Comparison of ENCODE assay signal across 30 cellular contexts in genomic region chr6:127710668-127711067, GRCh38.
DNase-seq lines count a peak whose midpoint lies in the region; ATAC-seq and TF ChIP-seq lines count a peak whose summit lies in the region.
"Had no signal": no experiment of that assay in that cellular context is flagged by ENCODE, and none has a peak within 500 bp of the region (broad histone marks: within the 10 kb centered on the region; RNA-seq: fewer than 3 reads in every experiment).

No MANE protein-coding gene starts in this region.

- H3K27me3 ChIP-seq in heart left ventricle = no peaks in the 10 kb centered on the region

- ATAC-seq in activated CD8-positive, alpha-beta memory T cell treated with anti-CD3 and anti-CD28 coated beads, Interleukin-2, amount 10 ng/mL, durations not matched to agents 7 days and 5 days = no peak
- peak; percentile 15 for ATAC-seq in Right ventricle myocardium superior (ENCODE audit: poor library complexity)
- ATAC-seq in heart left ventricle = no peak
- no peak for ATAC-seq in naive thymus-derived CD8-positive, alpha-beta T cell
- ATAC-seq: A549, GM12878, GM23338, K562, PC-3, Right ventricle myocardium inferior had no signal

- no peak for TF ChIP-seq CTCF in heart left ventricle (IDR thresholded peaks at IDR 0.05)

- POLR2A ChIA-PET in naive thymus-derived CD8-positive, alpha-beta T cell (lab: Charles Lee) = no interaction called here

- peaks cover 71% of the 10 kb centered on the region for H3K36me3 Mint-ChIP-seq in activated CD8-positive, alpha-beta memory T cell treated with anti-CD3 and anti-CD28 coated beads, Interleukin-2, amount 10 ng/mL, durations not matched to agents 7 days and 5 days
- peaks cover 37 to 86% (median 70%) of the 10 kb centered on the region in 3 donors for H3K36me3 Mint-ChIP-seq in naive thymus-derived CD8-positive, alpha-beta T cell

- H3K27me3 Mint-ChIP-seq in activated CD8-positive, alpha-beta memory T cell treated with anti-CD3 and anti-CD28 coated beads, Interleukin-2, amount 10 ng/mL, durations not matched to agents 7 days and 5 days = no peaks in the 10 kb centered on the region
- no peaks in the 10 kb centered on the region for H3K27me3 Mint-ChIP-seq in naive thymus-derived CD8-positive, alpha-beta T cell
- H3K27me3 Mint-ChIP-seq: CD8-positive, alpha-beta memory T cell had no signal

- no peaks in the 10 kb centered on the region for H3K36me3 ChIP-seq in heart left ventricle
- H3K36me3 ChIP-seq: SJSA1 had no signal

- H3K9me3 Mint-ChIP-seq in activated CD8-positive, alpha-beta memory T cell treated with anti-CD3 and anti-CD28 coated beads, Interleukin-2, amount 10 ng/mL, durations not matched to agents 7 days and 5 days (ENCODE audit: low read depth) = peaks cover 10% of the 10 kb centered on the region
- peaks cover 0 to 19% (median 4%) of the 10 kb centered on the region in 9 donors for H3K9me3 Mint-ChIP-seq in naive thymus-derived CD8-positive, alpha-beta T cell
- H3K9me3 Mint-ChIP-seq: CD8-positive, alpha-beta memory T cell; GM23338; H9 had no signal

- H3K9me3 ChIP-seq in heart left ventricle = no peaks in the 10 kb centered on the region
- H3K9me3 ChIP-seq: A549, SJSA1 had no signal

- no peak overlapping the region for H3K27ac ChIP-seq in heart left ventricle
- H3K27ac ChIP-seq: A549, SJSA1 had no signal

- 56 to 77% (median 73%) methylated on average over 3 of the region's 3 CpGs for WGBS in heart left ventricle, 4 donors

- no peaks in the 10 kb centered on the region for H3K4me1 ChIP-seq in heart left ventricle
- H3K4me1 ChIP-seq: A549, SJSA1 had no signal

- DNase-seq in activated CD8-positive, alpha-beta memory T cell treated with anti-CD3 and anti-CD28 coated beads, Interleukin-2, amount 10 ng/mL, durations not matched to agents 7 days and 5 days = no peak
- no peak for DNase-seq in activated CD8-positive, alpha-beta memory T cell treated with anti-CD3 and anti-CD28 coated beads for 24 hours
- no peak for DNase-seq in Right ventricle myocardium superior
- no peak for DNase-seq in heart left ventricle
- no peak for DNase-seq in naive thymus-derived CD8-positive, alpha-beta T cell
- no peak for DNase-seq in ACHN
- no peak for DNase-seq in amniotic stem cell (lab: John Stamatoyannopoulos, UW)
- DNase-seq: C1 segment of cervical spinal cord; CD8-positive, alpha-beta memory T cell; DMS 273 treated with DMSO at 0.1 percent for 48 hours; DMS79; EL; GDM1; H9; Kasumi-1; NCI-H1092 treated with DMSO at 0.1 percent for 48 hours; NCI-H1436 treated with DMSO at 0.1 percent for 48 hours; NCI-H1930; NCI-H2107; NCI-H446 treated with DMSO at 0.1 percent for 48 hours; NCI-H526; NCI-H82; NK-92 treated with Interleukin-12 subunit alpha and Interleukin-12 subunit beta, amount 100 ng/mL, for 24 hours; PC-3 had no signal

- H3K27ac Mint-ChIP-seq in activated CD8-positive, alpha-beta memory T cell treated with anti-CD3 and anti-CD28 coated beads, Interleukin-2, amount 10 ng/mL, durations not matched to agents 7 days and 5 days = peak overlapping the region; percentile 26
- H3K27ac Mint-ChIP-seq in naive thymus-derived CD8-positive, alpha-beta T cell = peak overlapping the region in 7 of 10 donors; percentile 37 to 80 (median 58)
- H3K27ac Mint-ChIP-seq: GM23338, H9 had no signal

- in situ Hi-C loops in ACHN (cut with HindIII; ENCODE audit: low pct_ligation_motif_present, low pct_unique_long_range_greater_than_20kb, low sequenced_read_pairs) = no loop called here

- H3K4me3 Mint-ChIP-seq in activated CD8-positive, alpha-beta memory T cell treated with anti-CD3 and anti-CD28 coated beads, Interleukin-2, amount 10 ng/mL, durations not matched to agents 7 days and 5 days = no peak overlapping the region
- no peak overlapping the region for H3K4me3 Mint-ChIP-seq in naive thymus-derived CD8-positive, alpha-beta T cell
- H3K4me3 Mint-ChIP-seq: CD8-positive, alpha-beta memory T cell; GM23338; H9 had no signal

- CTCF ChIA-PET in activated CD8-positive, alpha-beta memory T cell treated with anti-CD3 and anti-CD28 coated beads, Interleukin-2, amount 10 ng/mL, durations not matched to agents 7 days and 5 days (lab: Charles Lee) = no interaction called here

- no peak for TF ChIP-seq POLR2A in heart left ventricle (IDR thresholded peaks at IDR 0.05)

- intact Hi-C loops in Right ventricle myocardium superior (cut with DNase I) = no loop called here
- intact Hi-C loops in heart left ventricle (cut with DNase I) = no loop called here

- H3K4me3 ChIP-seq in heart left ventricle = no peak overlapping the region
- H3K4me3 ChIP-seq: A549, GM12878, GM23338, K562, SJSA1 had no signal

- H3K4me1 Mint-ChIP-seq in activated CD8-positive, alpha-beta memory T cell treated with anti-CD3 and anti-CD28 coated beads, Interleukin-2, amount 10 ng/mL, durations not matched to agents 7 days and 5 days = no peaks in the 10 kb centered on the region
- H3K4me1 Mint-ChIP-seq in naive thymus-derived CD8-positive, alpha-beta T cell = peaks cover 6 to 35% (median 26%) of the 10 kb centered on the region in 4 donors
- H3K4me1 Mint-ChIP-seq: GM23338, H9 had no signal
